ENCODE assay signal across 1 cellular context in the genomic region with DNA sequence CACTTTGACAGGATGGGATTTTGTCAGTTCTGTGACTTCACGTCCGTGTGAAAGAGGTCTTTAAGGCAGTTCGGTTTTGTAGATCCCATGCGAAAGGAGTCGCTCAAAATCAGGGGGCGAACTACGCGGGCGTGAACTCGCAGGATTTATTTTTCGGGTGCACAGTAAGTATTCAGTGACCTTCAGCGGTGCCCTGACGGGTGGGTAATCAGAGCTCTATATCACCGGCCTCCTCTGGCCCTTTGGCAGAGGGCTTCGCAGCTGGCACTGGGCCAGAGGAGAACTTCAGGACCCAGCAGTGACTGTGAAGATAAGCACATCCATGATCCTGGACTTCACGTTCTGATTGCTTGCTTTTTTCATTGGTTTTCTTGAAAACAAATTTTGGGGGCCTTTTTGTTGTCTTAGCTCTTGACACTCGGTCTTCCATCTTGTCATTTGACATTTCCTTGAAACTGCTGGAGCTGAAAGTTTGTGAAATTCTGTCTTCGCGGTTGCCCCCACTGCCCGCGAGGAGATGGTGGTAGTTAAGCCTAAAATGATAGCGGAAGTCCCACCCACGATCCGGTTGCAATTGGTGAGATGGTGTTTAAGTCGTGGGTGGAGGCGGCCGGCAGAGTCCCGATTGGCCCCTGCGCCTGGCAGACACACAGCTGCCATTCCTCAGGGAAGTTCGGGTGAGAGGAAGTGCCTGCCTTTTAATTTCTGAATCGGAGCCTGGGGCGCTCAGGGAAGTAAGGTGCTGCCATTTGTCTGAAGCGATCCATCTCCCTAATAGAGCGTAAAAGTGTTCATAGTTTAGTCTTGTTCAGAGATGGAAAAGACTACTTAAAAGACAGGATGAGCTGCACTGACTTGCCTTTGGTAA.
TF ChIP-seq lines count a peak whose summit lies in the region.

A gene (minus strand): TSS at position 535 of the 868 bp plus-strand sequence. CDS start 872 bp downstream, outside the sequence.

TF ChIP-seq in HepG2, 621 proteins besides CTCF, POLR2A, EP300 and RAD21 (continued from another document and continues in another):
- TF ChIP-seq, protein P1, sequence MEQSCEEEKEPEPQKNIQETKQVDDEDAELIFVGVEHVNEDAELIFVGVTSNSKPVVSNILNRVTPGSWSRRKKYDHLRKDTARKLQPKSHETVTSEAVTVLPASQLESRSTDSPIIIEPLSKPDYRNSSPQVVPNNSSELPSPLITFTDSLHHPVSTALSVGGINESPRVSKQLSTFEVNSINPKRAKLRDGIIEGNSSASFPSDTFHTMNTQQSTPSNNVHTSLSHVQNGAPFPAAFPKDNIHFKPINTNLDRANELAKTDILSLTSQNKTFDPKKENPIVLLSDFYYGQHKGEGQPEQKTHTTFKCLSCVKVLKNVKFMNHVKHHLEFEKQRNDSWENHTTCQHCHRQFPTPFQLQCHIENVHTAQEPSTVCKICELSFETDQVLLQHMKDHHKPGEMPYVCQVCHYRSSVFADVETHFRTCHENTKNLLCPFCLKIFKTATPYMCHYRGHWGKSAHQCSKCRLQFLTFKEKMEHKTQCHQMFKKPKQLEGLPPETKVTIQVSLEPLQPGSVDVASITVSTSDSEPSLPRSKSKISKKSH (CRISPR knock-in tag; IDR thresholded peaks at IDR 0.05; ENCODE audit: borderline replicate concordance): no peak
- no peak for TF ChIP-seq ZNF747 (CRISPR knock-in tag; IDR thresholded peaks at IDR 0.05; ENCODE audit: borderline replicate concordance)
- peak; percentile 36; the same call in 1 of the 2 replicates for TF ChIP-seq ZNF709 (CRISPR knock-in tag; IDR thresholded peaks at IDR 0.05)
- peak; percentile 54 for TF ChIP-seq NR2C2 (CRISPR knock-in tag; IDR thresholded peaks at IDR 0.05; ENCODE audit: borderline replicate concordance)
- no peak for TF ChIP-seq KAT7 (CRISPR knock-in tag; IDR thresholded peaks at IDR 0.05; ENCODE audit: borderline replicate concordance)
- peak; percentile 35; the same call in 1 of the 2 replicates for TF ChIP-seq TARDBP (CRISPR knock-in tag; IDR thresholded peaks at IDR 0.05)
- TF ChIP-seq, protein P2, sequence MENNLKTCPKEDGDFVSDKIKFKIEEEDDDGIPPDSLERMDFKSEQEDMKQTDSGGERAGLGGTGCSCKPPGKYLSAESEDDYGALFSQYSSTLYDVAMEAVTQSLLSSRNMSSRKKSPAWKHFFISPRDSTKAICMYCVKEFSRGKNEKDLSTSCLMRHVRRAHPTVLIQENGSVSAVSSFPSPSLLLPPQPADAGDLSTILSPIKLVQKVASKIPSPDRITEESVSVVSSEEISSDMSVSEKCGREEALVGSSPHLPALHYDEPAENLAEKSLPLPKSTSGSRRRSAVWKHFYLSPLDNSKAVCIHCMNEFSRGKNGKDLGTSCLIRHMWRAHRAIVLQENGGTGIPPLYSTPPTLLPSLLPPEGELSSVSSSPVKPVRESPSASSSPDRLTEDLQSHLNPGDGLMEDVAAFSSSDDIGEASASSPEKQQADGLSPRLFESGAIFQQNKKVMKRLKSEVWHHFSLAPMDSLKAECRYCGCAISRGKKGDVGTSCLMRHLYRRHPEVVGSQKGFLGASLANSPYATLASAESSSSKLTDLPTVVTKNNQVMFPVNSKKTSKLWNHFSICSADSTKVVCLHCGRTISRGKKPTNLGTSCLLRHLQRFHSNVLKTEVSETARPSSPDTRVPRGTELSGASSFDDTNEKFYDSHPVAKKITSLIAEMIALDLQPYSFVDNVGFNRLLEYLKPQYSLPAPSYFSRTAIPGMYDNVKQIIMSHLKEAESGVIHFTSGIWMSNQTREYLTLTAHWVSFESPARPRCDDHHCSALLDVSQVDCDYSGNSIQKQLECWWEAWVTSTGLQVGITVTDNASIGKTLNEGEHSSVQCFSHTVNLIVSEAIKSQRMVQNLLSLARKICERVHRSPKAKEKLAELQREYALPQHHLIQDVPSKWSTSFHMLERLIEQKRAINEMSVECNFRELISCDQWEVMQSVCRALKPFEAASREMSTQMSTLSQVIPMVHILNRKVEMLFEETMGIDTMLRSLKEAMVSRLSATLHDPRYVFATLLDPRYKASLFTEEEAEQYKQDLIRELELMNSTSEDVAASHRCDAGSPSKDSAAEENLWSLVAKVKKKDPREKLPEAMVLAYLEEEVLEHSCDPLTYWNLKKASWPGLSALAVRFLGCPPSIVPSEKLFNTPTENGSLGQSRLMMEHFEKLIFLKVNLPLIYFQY (CRISPR knock-in tag; IDR thresholded peaks at IDR 0.05; ENCODE audit: borderline replicate concordance): no peak
- TF ChIP-seq HNRNPLL (IDR thresholded peaks at IDR 0.05; ENCODE audit: low read depth, low read length, poor library complexity, severe bottlenecking): peak; percentile 42
- TF ChIP-seq MAFK (conservative IDR thresholded peaks at IDR 0.05 in 1 of 2, IDR thresholded peaks at IDR 0.05 in 1 of 2; ENCODE audit: low read length in 2 of 2): no peak
- TF ChIP-seq, protein P3, sequence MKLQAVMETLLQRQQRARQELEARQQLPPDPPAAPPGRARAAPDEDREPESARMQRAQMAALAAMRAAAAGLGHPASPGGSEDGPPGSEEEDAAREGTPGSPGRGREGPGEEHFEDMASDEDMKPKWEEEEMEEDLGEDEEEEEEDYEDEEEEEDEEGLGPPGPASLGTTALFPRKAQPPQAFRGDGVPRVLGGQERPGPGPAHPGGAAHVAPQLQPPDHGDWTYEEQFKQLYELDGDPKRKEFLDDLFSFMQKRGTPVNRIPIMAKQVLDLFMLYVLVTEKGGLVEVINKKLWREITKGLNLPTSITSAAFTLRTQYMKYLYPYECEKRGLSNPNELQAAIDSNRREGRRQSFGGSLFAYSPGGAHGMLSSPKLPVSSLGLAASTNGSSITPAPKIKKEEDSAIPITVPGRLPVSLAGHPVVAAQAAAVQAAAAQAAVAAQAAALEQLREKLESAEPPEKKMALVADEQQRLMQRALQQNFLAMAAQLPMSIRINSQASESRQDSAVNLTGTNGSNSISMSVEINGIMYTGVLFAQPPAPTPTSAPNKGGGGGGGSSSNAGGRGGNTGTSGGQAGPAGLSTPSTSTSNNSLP (IDR thresholded peaks at IDR 0.05; ENCODE audit: low read depth, low read length): no peak
- no peak for TF ChIP-seq HCFC1 (IDR thresholded peaks at IDR 0.05; ENCODE audit: low read depth, low read length)
- TF ChIP-seq CENPT (CRISPR knock-in tag; IDR thresholded peaks at IDR 0.05; ENCODE audit: low read depth): no peak
- TF ChIP-seq ZNF570 (CRISPR knock-in tag; IDR thresholded peaks at IDR 0.05; ENCODE audit: borderline replicate concordance): no peak
- TF ChIP-seq, protein P4, sequence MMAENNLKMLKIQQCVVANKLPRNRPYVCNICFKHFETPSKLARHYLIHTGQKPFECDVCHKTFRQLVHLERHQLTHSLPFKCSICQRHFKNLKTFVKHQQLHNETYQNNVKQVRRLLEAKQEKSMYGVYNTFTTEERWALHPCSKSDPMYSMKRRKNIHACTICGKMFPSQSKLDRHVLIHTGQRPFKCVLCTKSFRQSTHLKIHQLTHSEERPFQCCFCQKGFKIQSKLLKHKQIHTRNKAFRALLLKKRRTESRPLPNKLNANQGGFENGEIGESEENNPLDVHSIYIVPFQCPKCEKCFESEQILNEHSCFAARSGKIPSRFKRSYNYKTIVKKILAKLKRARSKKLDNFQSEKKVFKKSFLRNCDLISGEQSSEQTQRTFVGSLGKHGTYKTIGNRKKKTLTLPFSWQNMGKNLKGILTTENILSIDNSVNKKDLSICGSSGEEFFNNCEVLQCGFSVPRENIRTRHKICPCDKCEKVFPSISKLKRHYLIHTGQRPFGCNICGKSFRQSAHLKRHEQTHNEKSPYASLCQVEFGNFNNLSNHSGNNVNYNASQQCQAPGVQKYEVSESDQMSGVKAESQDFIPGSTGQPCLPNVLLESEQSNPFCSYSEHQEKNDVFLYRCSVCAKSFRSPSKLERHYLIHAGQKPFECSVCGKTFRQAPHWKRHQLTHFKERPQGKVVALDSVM (CRISPR knock-in tag; IDR thresholded peaks at IDR 0.05): no peak
- TF ChIP-seq FOXK1 (CRISPR knock-in tag; IDR thresholded peaks at IDR 0.05; ENCODE audit: borderline replicate concordance, low read depth): peak; percentile 24; the same call in 1 of the 2 replicates
- no peak for TF ChIP-seq CREB1 (IDR thresholded peaks at IDR 0.05)
- peak; percentile 69 for TF ChIP-seq CREB1 (CRISPR knock-in tag; IDR thresholded peaks at IDR 0.05)
- peak; percentile 95 for TF ChIP-seq NFYC (CRISPR knock-in tag; IDR thresholded peaks at IDR 0.05)
- TF ChIP-seq PITX1 (CRISPR knock-in tag; IDR thresholded peaks at IDR 0.05): peak; percentile 32; the same call in 1 of the 2 replicates
- TF ChIP-seq, protein P5, sequence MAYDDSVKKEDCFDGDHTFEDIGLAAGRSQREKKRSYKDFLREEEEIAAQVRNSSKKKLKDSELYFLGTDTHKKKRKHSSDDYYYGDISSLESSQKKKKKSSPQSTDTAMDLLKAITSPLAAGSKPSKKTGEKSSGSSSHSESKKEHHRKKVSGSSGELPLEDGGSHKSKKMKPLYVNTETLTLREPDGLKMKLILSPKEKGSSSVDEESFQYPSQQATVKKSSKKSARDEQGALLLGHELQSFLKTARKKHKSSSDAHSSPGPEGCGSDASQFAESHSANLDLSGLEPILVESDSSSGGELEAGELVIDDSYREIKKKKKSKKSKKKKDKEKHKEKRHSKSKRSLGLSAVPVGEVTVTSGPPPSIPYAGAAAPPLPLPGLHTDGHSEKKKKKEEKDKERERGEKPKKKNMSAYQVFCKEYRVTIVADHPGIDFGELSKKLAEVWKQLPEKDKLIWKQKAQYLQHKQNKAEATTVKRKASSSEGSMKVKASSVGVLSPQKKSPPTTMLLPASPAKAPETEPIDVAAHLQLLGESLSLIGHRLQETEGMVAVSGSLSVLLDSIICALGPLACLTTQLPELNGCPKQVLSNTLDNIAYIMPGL (CRISPR knock-in tag; IDR thresholded peaks at IDR 0.05; ENCODE audit: borderline replicate concordance in 1 of 2, low read depth in 1 of 2): peak in 1 of 2 experiments; percentile 58; a peak in 3 of 4 replicates
- 0 out of 2 replicates have a peak, but pooled peaks have one; percentile 45 for TF ChIP-seq PHF21A (CRISPR knock-in tag; IDR thresholded peaks at IDR 0.05)
- TF ChIP-seq, protein P6, sequence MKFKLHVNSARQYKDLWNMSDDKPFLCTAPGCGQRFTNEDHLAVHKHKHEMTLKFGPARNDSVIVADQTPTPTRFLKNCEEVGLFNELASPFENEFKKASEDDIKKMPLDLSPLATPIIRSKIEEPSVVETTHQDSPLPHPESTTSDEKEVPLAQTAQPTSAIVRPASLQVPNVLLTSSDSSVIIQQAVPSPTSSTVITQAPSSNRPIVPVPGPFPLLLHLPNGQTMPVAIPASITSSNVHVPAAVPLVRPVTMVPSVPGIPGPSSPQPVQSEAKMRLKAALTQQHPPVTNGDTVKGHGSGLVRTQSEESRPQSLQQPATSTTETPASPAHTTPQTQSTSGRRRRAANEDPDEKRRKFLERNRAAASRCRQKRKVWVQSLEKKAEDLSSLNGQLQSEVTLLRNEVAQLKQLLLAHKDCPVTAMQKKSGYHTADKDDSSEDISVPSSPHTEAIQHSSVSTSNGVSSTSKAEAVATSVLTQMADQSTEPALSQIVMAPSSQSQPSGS (CRISPR knock-in tag; IDR thresholded peaks at IDR 0.05): no peak
- TF ChIP-seq TBX2 (CRISPR knock-in tag; IDR thresholded peaks at IDR 0.05; ENCODE audit: borderline replicate concordance): peak; percentile 16; the same call in 1 of the 2 replicates
- TF ChIP-seq, protein P7, sequence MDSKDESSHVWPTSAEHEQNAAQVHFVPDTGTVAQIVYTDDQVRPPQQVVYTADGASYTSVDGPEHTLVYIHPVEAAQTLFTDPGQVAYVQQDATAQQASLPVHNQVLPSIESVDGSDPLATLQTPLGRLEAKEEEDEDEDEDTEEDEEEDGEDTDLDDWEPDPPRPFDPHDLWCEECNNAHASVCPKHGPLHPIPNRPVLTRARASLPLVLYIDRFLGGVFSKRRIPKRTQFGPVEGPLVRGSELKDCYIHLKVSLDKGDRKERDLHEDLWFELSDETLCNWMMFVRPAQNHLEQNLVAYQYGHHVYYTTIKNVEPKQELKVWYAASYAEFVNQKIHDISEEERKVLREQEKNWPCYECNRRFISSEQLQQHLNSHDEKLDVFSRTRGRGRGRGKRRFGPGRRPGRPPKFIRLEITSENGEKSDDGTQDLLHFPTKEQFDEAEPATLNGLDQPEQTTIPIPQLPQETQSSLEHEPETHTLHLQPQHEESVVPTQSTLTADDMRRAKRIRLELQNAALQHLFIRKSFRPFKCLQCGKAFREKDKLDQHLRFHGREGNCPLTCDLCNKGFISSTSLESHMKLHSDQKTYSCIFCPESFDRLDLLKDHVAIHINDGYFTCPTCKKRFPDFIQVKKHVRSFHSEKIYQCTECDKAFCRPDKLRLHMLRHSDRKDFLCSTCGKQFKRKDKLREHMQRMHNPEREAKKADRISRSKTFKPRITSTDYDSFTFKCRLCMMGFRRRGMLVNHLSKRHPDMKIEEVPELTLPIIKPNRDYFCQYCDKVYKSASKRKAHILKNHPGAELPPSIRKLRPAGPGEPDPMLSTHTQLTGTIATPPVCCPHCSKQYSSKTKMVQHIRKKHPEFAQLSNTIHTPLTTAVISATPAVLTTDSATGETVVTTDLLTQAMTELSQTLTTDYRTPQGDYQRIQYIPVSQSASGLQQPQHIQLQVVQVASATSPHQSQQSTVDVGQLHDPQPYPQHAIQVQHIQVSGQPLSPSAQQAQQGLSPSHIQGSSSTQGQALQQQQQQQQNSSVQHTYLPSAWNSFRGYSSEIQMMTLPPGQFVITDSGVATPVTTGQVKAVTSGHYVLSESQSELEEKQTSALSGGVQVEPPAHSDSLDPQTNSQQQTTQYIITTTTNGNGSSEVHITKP (CRISPR knock-in tag; IDR thresholded peaks at IDR 0.05; ENCODE audit: low read depth): no peak
- TF ChIP-seq TBP (CRISPR knock-in tag; IDR thresholded peaks at IDR 0.05): no peak
- TF ChIP-seq ZNF446 (CRISPR knock-in tag; IDR thresholded peaks at IDR 0.05): 0 out of 2 replicates have a peak, but pooled peaks have one; percentile 36
- peak; percentile 95 for TF ChIP-seq SP2 (CRISPR knock-in tag; IDR thresholded peaks at IDR 0.05)
- TF ChIP-seq NCOR1 (IDR thresholded peaks at IDR 0.05; ENCODE audit: borderline replicate concordance, low read length): peak; percentile 53; the same call in 1 of the 2 replicates
- TF ChIP-seq FOXA3 (CRISPR knock-in tag; IDR thresholded peaks at IDR 0.05): peak; percentile 5; the same call in 1 of the 2 replicates
- TF ChIP-seq ZMYM4 (CRISPR knock-in tag; IDR thresholded peaks at IDR 0.05): peak; percentile 22; the same call in 1 of the 2 replicates
- TF ChIP-seq ZNF616 (CRISPR knock-in tag; IDR thresholded peaks at IDR 0.05; ENCODE audit: low read depth): no peak
